16 cellular contexts compared by ENCODE assay signal in the genomic region with DNA sequence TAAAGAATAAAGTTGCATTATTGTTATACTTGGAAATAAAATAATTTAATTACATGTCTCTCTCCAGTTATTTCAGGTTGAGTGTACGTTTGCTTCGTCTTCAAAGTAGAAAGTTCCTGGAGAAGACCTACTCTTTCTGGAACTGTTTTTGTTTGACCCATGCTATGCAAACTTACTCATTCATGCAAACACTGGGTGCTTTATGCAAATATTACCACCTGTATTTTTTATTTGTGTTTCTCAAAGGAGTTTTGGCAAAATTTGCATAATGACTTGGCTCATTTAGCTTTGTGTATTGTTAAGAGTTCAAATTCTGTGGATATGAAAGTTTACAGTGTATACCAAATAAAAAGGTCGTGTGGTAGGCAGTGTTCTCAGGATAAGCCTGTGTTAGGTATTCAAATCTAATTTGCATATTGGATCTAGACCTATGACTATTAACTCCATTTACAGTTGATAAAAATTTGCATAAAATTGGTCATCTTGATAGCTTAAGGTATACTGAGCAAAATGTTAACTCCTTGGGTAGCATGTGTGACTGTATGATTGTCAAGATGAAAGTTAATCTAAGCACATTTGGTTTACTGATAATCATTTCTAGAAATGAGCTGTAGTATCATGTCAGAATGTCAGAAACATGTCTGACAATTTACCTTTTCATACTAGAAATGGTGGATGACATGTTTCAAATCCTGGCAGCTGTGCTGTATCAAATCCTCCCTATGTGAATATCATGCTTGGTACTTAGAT.
DNase-seq lines count a peak whose midpoint lies in the region; ATAC-seq, FAIRE-seq and TF ChIP-seq lines count a peak whose summit lies in the region.
"Had no signal": no experiment of that assay in that cellular context is flagged by ENCODE, and none has a peak within 500 bp of the region (broad histone marks: within the 10 kb centered on the region; RNA-seq: fewer than 3 reads in every experiment).

No MANE protein-coding gene starts in this region.

- in situ Hi-C loops in GM12878 (cut with MboI): no loop called here

- H3K27me3 ChIP-seq in GM12878 (replicated peaks in 1 of 2; ENCODE audit: control insufficient read depth in 2 of 2, insufficient read depth in 2 of 2, low read length in 1 of 2) (no peaks in the 10 kb centered on the region), upper lobe of right lung (no peaks in the 10 kb centered on the region)
- no peaks in the 10 kb centered on the region for H3K27me3 ChIP-seq in naive thymus-derived CD4-positive, alpha-beta T cell (ENCODE audit: control insufficient read depth in 2 of 2, insufficient read depth in 2 of 2, low read length in 2 of 2)
- H3K27me3 ChIP-seq: body of pancreas, hepatocyte had no signal

- no peak for TF ChIP-seq POLR2A in GM12878 (IDR thresholded peaks at IDR 0.05; ENCODE audit: low read depth, low read length)

- H2AFZ ChIP-seq in GM12878 (ENCODE audit: control insufficient read depth, low read depth, low read length): no peak overlapping the region
- H2AFZ ChIP-seq: hepatocyte had no signal

- H3K4me1 ChIP-seq in GM12878 (ENCODE audit: control insufficient read depth, insufficient read depth, low read length) (no peaks in the 10 kb centered on the region), upper lobe of right lung (no peaks in the 10 kb centered on the region)
- no peaks in the 10 kb centered on the region for H3K4me1 ChIP-seq in naive thymus-derived CD4-positive, alpha-beta T cell (ENCODE audit: control insufficient read depth in 2 of 2, insufficient read depth in 2 of 2, low read length in 2 of 2)

- peak; percentile 13 for FAIRE-seq in GM12878 (lab: Jason Lieb, UNC)
- FAIRE-seq: urothelium cell line had no signal

- peaks cover 36% of the 10 kb centered on the region for H3K36me3 Mint-ChIP-seq in activated CD8-positive, alpha-beta T cell treated with anti-CD3 and anti-CD28 coated beads for 36 hours (ENCODE audit: low read depth)
- H3K36me3 Mint-ChIP-seq in activated CD8-positive, alpha-beta T cell treated with anti-CD3 and anti-CD28 coated beads, Interleukin-2, amount 10 ng/mL, durations not matched to agents 7 days and 5 days (ENCODE audit: low read depth): peaks cover 48% of the 10 kb centered on the region
- peaks cover 18 to 65% (median 43%) of the 10 kb centered on the region in 5 donors for H3K36me3 Mint-ChIP-seq in naive thymus-derived CD4-positive, alpha-beta T cell

- H3K79me2 ChIP-seq in GM12878 (ENCODE audit: control insufficient read depth, insufficient read depth, low read length): no peaks in the 10 kb centered on the region

- intact Hi-C loops in activated CD8-positive, alpha-beta T cell treated with anti-CD3 and anti-CD28 coated beads for 36 hours (cut with micrococcal nuclease): no loop called here
- intact Hi-C loops in GM12878 (cut with micrococcal nuclease; ENCODE audit: unreplicated experiment) (no loop called here), upper lobe of right lung (cut with DNase I) (no loop called here)
- intact Hi-C loops in naive thymus-derived CD4-positive, alpha-beta T cell (cut with micrococcal nuclease): no loop called here

- H3K4me1 Mint-ChIP-seq in activated CD8-positive, alpha-beta T cell treated with anti-CD3 and anti-CD28 coated beads for 36 hours (ENCODE audit: low read depth): peaks cover 5% of the 10 kb centered on the region
- no peaks in the 10 kb centered on the region for H3K4me1 Mint-ChIP-seq in activated CD8-positive, alpha-beta T cell treated with anti-CD3 and anti-CD28 coated beads, Interleukin-2, amount 10 ng/mL, durations not matched to agents 7 days and 5 days (ENCODE audit: low read depth)
- H3K4me1 Mint-ChIP-seq in naive thymus-derived CD4-positive, alpha-beta T cell: peaks cover 0 to 20% (median 6%) of the 10 kb centered on the region in 7 donors

- no peak for TF ChIP-seq RAD21 in GM12878 (IDR thresholded peaks at IDR 0.05; ENCODE audit: insufficient read depth, low read depth, low read length)

- ATAC-seq in activated CD8-positive, alpha-beta T cell treated with anti-CD3 and anti-CD28 coated beads for 36 hours: peak; percentile 83
- ATAC-seq in activated CD8-positive, alpha-beta T cell treated with anti-CD3 and anti-CD28 coated beads, Interleukin-2, amount 10 ng/mL, durations not matched to agents 7 days and 5 days: no peak
- peak; percentile 53 for ATAC-seq in GM19463 (IDR thresholded peaks at IDR 0.05; ENCODE audit: unreplicated experiment)
- peak; percentile 74 for ATAC-seq in HG03175 (IDR thresholded peaks at IDR 0.05; ENCODE audit: unreplicated experiment)
- peak; percentile 86 for ATAC-seq in GM12878
- ATAC-seq in naive thymus-derived CD4-positive, alpha-beta T cell: no peak
- no peak for ATAC-seq in upper lobe of right lung
- ATAC-seq: body of pancreas had no signal

- H3K36me3 ChIP-seq in GM12878 (ENCODE audit: control insufficient read depth in 2 of 2, insufficient read depth in 2 of 2, low read length in 1 of 2): peaks cover 3 to 4% of the 10 kb centered on the region in 2 experiments; a peak in 2 of 4 replicates
- peaks cover 0 to 16% (median 0%) of the 10 kb centered on the region in 3 experiments for H3K36me3 ChIP-seq in naive thymus-derived CD4-positive, alpha-beta T cell (ENCODE audit: control insufficient read depth in 2 of 3, insufficient read depth in 3 of 3, low read length in 3 of 3)
- H3K36me3 ChIP-seq in upper lobe of right lung: peaks cover 11% of the 10 kb centered on the region

- no peak overlapping the region for H3K4me3 ChIP-seq in GM12878
- H3K4me3 ChIP-seq in naive thymus-derived CD4-positive, alpha-beta T cell (ENCODE audit: low read length): no peak overlapping the region
- no peak overlapping the region for H3K4me3 ChIP-seq in upper lobe of right lung
- H3K4me3 ChIP-seq: body of pancreas, hepatocyte had no signal

- CTCF ChIA-PET in activated CD8-positive, alpha-beta T cell treated with anti-CD3 and anti-CD28 coated beads for 36 hours (lab: Charles Lee): interaction anchor here (0.6 kb wide), 1 partner anchor 25 kb away, joined by 3 read pairs; no protein-coding TSS in a partner anchor
- CTCF ChIA-PET in activated CD8-positive, alpha-beta T cell treated with anti-CD3 and anti-CD28 coated beads, Interleukin-2, amount 10 ng/mL, durations not matched to agents 7 days and 5 days (lab: Charles Lee): no interaction called here
- CTCF ChIA-PET in GM12878 (lab: Yijun Ruan, JAX): no interaction called here
- CTCF ChIA-PET in naive thymus-derived CD4-positive, alpha-beta T cell (lab: Charles Lee): interaction anchor here (0.6 kb wide), 1 partner anchor 48 kb away, joined by 5 read pairs; no protein-coding TSS in a partner anchor

- TF ChIP-seq EP300 in GM12878 (IDR thresholded peaks at IDR 0.05; ENCODE audit: borderline replicate concordance in 1 of 2, control insufficient read depth in 1 of 2, low read depth in 2 of 2, low read length in 2 of 2): no peak

- peaks cover 1% of the 10 kb centered on the region for H3K9me3 Mint-ChIP-seq in activated CD8-positive, alpha-beta T cell treated with anti-CD3 and anti-CD28 coated beads for 36 hours
- H3K9me3 Mint-ChIP-seq in activated CD8-positive, alpha-beta T cell treated with anti-CD3 and anti-CD28 coated beads, Interleukin-2, amount 10 ng/mL, durations not matched to agents 7 days and 5 days (ENCODE audit: insufficient read depth): no peaks in the 10 kb centered on the region
- peaks cover 0 to 10% (median 2%) of the 10 kb centered on the region in 11 donors for H3K9me3 Mint-ChIP-seq in naive thymus-derived CD4-positive, alpha-beta T cell

- no peak overlapping the region for H3K27ac Mint-ChIP-seq in activated CD8-positive, alpha-beta T cell treated with anti-CD3 and anti-CD28 coated beads for 36 hours
- H3K27ac Mint-ChIP-seq in activated CD8-positive, alpha-beta T cell treated with anti-CD3 and anti-CD28 coated beads, Interleukin-2, amount 10 ng/mL, durations not matched to agents 7 days and 5 days: no peak overlapping the region
- H3K27ac Mint-ChIP-seq in naive thymus-derived CD4-positive, alpha-beta T cell: no peak overlapping the region
- H3K27ac Mint-ChIP-seq: CD4-positive, CD25-positive, alpha-beta regulatory T cell had no signal

- TF ChIP-seq CTCF in activated CD8-positive, alpha-beta T cell treated with anti-CD3 and anti-CD28 coated beads for 36 hours (IDR thresholded peaks at IDR 0.05): no peak
- TF ChIP-seq CTCF in GM12878 (IDR thresholded peaks at IDR 0.05 in 2 of 3, conservative IDR thresholded peaks at IDR 0.05 in 1 of 3; ENCODE audit: control insufficient read depth in 2 of 3, extremely low read depth in 1 of 3, insufficient read depth in 1 of 3, low read depth in 3 of 3, low read length in 3 of 3) (no peak), upper lobe of right lung (IDR thresholded peaks at IDR 0.05) (no peak)

- RAD21 ChIA-PET in GM12878 (lab: Charles Lee; ENCODE audit: unreplicated experiment): no interaction called here

- BruUV-seq in GM12878 (replicated peaks; lab: Mats Ljungman, UMichigan): no TSS peak

- DNase-seq in activated CD8-positive, alpha-beta T cell treated with anti-CD3 and anti-CD28 coated beads for 36 hours: no peak
- no peak for DNase-seq in activated CD8-positive, alpha-beta T cell treated with anti-CD3 and anti-CD28 coated beads, Interleukin-2, amount 10 ng/mL, durations not matched to agents 7 days and 5 days
- DNase-seq in GM12878 (ENCODE audit: low read depth, low spot score): no peak
- no peak for DNase-seq in naive thymus-derived CD4-positive, alpha-beta T cell
- no peak for DNase-seq in upper lobe of right lung
- no peak for DNase-seq in GM03348 (ENCODE audit: low spot score)
- DNase-seq: activated gamma-delta T cell; body of pancreas; NCI-H2029 treated with DMSO at 0.1 percent for 48 hours; NCI-H748 treated with DMSO at 0.1 percent for 48 hours; stimulated activated naive CD4-positive, alpha-beta T cell had no signal

- SMC1A ChIA-PET in GM12878 (lab: Charles Lee; ENCODE audit: uncharacterized antibody, unreplicated experiment): interaction anchor here (0.6 to 1.3 kb wide), 5 partner anchors 8 to 464 kb away, joined by 3 read pairs; no protein-coding TSS in a partner anchor

- H3K9me3 ChIP-seq in GM12878 (replicated peaks; ENCODE audit: control insufficient read depth, insufficient read depth, low read length): peaks cover 4% of the 10 kb centered on the region; the same call in 1 of the 3 replicates
- H3K9me3 ChIP-seq in naive thymus-derived CD4-positive, alpha-beta T cell (ENCODE audit: control insufficient read depth in 2 of 3, low read length in 3 of 3): no peaks in the 10 kb centered on the region
- H3K9me3 ChIP-seq in upper lobe of right lung: no peaks in the 10 kb centered on the region
- H3K9me3 ChIP-seq: body of pancreas had no signal

- H3K27me3 Mint-ChIP-seq in activated CD8-positive, alpha-beta T cell treated with anti-CD3 and anti-CD28 coated beads for 36 hours: no peaks in the 10 kb centered on the region
- H3K27me3 Mint-ChIP-seq in activated CD8-positive, alpha-beta T cell treated with anti-CD3 and anti-CD28 coated beads, Interleukin-2, amount 10 ng/mL, durations not matched to agents 7 days and 5 days (ENCODE audit: low read depth): no peaks in the 10 kb centered on the region
- no peaks in the 10 kb centered on the region for H3K27me3 Mint-ChIP-seq in naive thymus-derived CD4-positive, alpha-beta T cell
- H3K27me3 Mint-ChIP-seq: CD4-positive, CD25-positive, alpha-beta regulatory T cell had no signal

- WGBS in GM12878 (ENCODE audit: insufficient coverage, insufficient replicate concordance, low lambda C conversion rate, missing lambda C conversion rate): 32% methylated on average over 3 of the region's 3 CpGs

- no peaks in the 10 kb centered on the region for H4K20me1 ChIP-seq in GM12878 (ENCODE audit: control insufficient read depth, insufficient read depth)

- H3K4me3 Mint-ChIP-seq in activated CD8-positive, alpha-beta T cell treated with anti-CD3 and anti-CD28 coated beads for 36 hours: no peak overlapping the region
- H3K4me3 Mint-ChIP-seq in activated CD8-positive, alpha-beta T cell treated with anti-CD3 and anti-CD28 coated beads, Interleukin-2, amount 10 ng/mL, durations not matched to agents 7 days and 5 days: no peak overlapping the region
- H3K4me3 Mint-ChIP-seq in naive thymus-derived CD4-positive, alpha-beta T cell: no peak overlapping the region
- H3K4me3 Mint-ChIP-seq: CD4-positive, CD25-positive, alpha-beta regulatory T cell had no signal

- no peak overlapping the region for H3K27ac ChIP-seq in GM12878 (ENCODE audit: control insufficient read depth, insufficient read depth)
- no peak overlapping the region for H3K27ac ChIP-seq in naive thymus-derived CD4-positive, alpha-beta T cell (ENCODE audit: low read depth, low read length)
- no peak overlapping the region for H3K27ac ChIP-seq in upper lobe of right lung
- H3K27ac ChIP-seq: body of pancreas, hepatocyte had no signal

- POLR2A ChIA-PET in activated CD8-positive, alpha-beta T cell treated with anti-CD3 and anti-CD28 coated beads for 36 hours (lab: Charles Lee): no interaction called here
- POLR2A ChIA-PET in activated CD8-positive, alpha-beta T cell treated with anti-CD3 and anti-CD28 coated beads, Interleukin-2, amount 10 ng/mL, durations not matched to agents 7 days and 5 days (lab: Charles Lee): no interaction called here
- POLR2A ChIA-PET in GM12878 (lab: Charles Lee): interaction anchor here (0.6 kb wide), 1 partner anchor 589 kb away, joined by 3 read pairs; no protein-coding TSS in a partner anchor
- POLR2A ChIA-PET in naive thymus-derived CD4-positive, alpha-beta T cell (lab: Charles Lee): no interaction called here

- H3K9ac ChIP-seq in GM12878 (ENCODE audit: control insufficient read depth, insufficient read depth, low read length): no peak overlapping the region

- no peak overlapping the region for H3K4me2 ChIP-seq in GM12878 (ENCODE audit: control insufficient read depth, insufficient read depth)
- H3K4me2 ChIP-seq: hepatocyte had no signal

Comparison
In these comparisons a context has a peak if more than half of its experiments do, and no peak if none do; other contexts are left out.
1. ATAC-seq: peak in activated CD8-positive, alpha-beta T cell treated with anti-CD3 and anti-CD28 coated beads for 36 hours (single experiment), GM19463 (single experiment), HG03175 (single experiment) and GM12878 (single experiment); none in activated CD8-positive, alpha-beta T cell treated with anti-CD3 and anti-CD28 coated beads, Interleukin-2, amount 10 ng/mL, durations not matched to agents 7 days and 5 days (single experiment), naive thymus-derived CD4-positive, alpha-beta T cell (single experiment) and upper lobe of right lung (single experiment).
2. CTCF ChIA-PET loops: an anchor here in activated CD8-positive, alpha-beta T cell treated with anti-CD3 and anti-CD28 coated beads for 36 hours (0.6 kb wide) and naive thymus-derived CD4-positive, alpha-beta T cell (0.6 kb wide); none called in activated CD8-positive, alpha-beta T cell treated with anti-CD3 and anti-CD28 coated beads, Interleukin-2, amount 10 ng/mL, durations not matched to agents 7 days and 5 days and GM12878.